In genomic region chr16:9160551-9160911, GRCh38 we compare ENCODE assay signal across 12 cellular contexts.
"Had no signal": no experiment of that assay in that cellular context is flagged by ENCODE, and none has a peak within 500 bp of the region (broad histone marks: within the 10 kb centered on the region; RNA-seq: fewer than 3 reads in every experiment).

No MANE protein-coding gene starts in this region.

- ATAC-seq: effector memory CD8-positive, alpha-beta T cell; natural killer cell treated with Interleukin-12 subunit alpha and Interleukin-12 subunit beta and Interleukin-15 and Interleukin-18, amount 100 ng/mL, for 72 hours; stimulated activated memory B cell treated with anti-CD40 and anti-IgM and Interleukin-4, amounts not matched to agents 10 μg/mL and 1 μg/mL and 100 μg/mL, for 72 hours had no signal

- H3K9me3 ChIP-seq: left ventricle myocardium inferior, sigmoid colon, stomach, suprapubic skin, transverse colon, vagina had no signal

- DNase-seq: activated CD8-positive, alpha-beta memory T cell treated with anti-CD3 and anti-CD28 coated beads, Interleukin-2, amount 50 U/mL, for 4 hours; effector memory CD8-positive, alpha-beta T cell; sigmoid colon had no signal

- H3K27me3 ChIP-seq: brain microvascular endothelial cell, suprapubic skin, vagina had no signal

- H3K4me1 ChIP-seq: left ventricle myocardium inferior, transverse colon, vagina had no signal

- H3K4me2 ChIP-seq: smooth muscle cell had no signal

- H3K27ac ChIP-seq: brain microvascular endothelial cell, left ventricle myocardium inferior, sigmoid colon, stomach, suprapubic skin, transverse colon, vagina had no signal

- H3K36me3 ChIP-seq: brain microvascular endothelial cell, left ventricle myocardium inferior, sigmoid colon, stomach, suprapubic skin, transverse colon, vagina had no signal

- H3K4me3 ChIP-seq: left ventricle myocardium inferior, sigmoid colon, smooth muscle cell, stomach, suprapubic skin, transverse colon, vagina had no signal
